Comparison of ENCODE assay signal across 18 cellular contexts in the genomic region with DNA sequence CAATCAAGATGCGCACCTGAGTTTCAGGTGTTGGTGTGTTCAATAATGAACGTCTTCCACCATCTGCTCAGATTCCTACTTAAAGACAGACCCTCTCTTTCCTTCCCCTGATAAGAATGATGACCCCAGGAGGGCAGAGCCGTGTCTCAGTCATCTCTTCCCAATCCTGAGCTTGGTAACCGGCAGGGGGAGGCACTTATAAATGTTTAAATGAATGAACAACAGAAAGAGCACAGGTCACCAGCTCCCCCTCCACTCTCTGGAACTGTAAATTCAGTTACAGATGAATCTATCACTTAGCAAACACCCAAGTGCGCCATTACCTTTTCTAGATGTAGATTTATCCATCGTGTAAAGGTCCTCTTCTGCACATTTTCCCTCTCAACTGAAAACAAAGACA.
"Had no signal": no experiment of that assay in that cellular context is flagged by ENCODE, and none has a peak within 500 bp of the region (broad histone marks: within the 10 kb centered on the region; RNA-seq: fewer than 3 reads in every experiment).

No MANE protein-coding gene starts in this region.

- H3K27me3 ChIP-seq: pancreas, stomach had no signal

- ATAC-seq: activated CD8-positive, alpha-beta T cell treated with anti-CD3 and anti-CD28 coated beads, Interleukin-2, amount 10 ng/mL, durations not matched to agents 7 days and 5 days; activated T-cell treated with anti-CD3 and anti-CD28 coated beads, Interleukin-2, amount 50 U/mL, for 72 hours; effector memory CD8-positive, alpha-beta T cell; left cardiac atrium; naive thymus-derived CD4-positive, alpha-beta T cell; pancreas had no signal

- H3K9me3 ChIP-seq: pancreas, stomach, thoracic aorta had no signal

- H3K36me3 ChIP-seq: pancreas, stomach, thoracic aorta had no signal

- H3K4me3 ChIP-seq: lung, pancreas, stomach, thoracic aorta had no signal

- H3K27ac ChIP-seq: pancreas, stomach, thoracic aorta had no signal

- DNase-seq: activated CD4-positive, alpha-beta T cell treated with anti-CD3 and anti-CD28 coated beads for 4 hours; activated CD8-positive, alpha-beta memory T cell treated with anti-CD3 and anti-CD28 coated beads, Interleukin-2, amount 50 U/mL, for 48 hours; activated CD8-positive, alpha-beta T cell treated with anti-CD3 and anti-CD28 coated beads, Interleukin-2, amount 10 ng/mL, durations not matched to agents 7 days and 5 days; activated gamma-delta T cell treated with Interleukin-2 at 50 U/mL for 16 hours; activated naive CD8-positive, alpha-beta T cell treated with anti-CD3 and anti-CD28 coated beads, Interleukin-2, amount 10 ng/mL, durations not matched to agents 7 days and 5 days; activated T-cell treated with anti-CD3 and anti-CD28 coated beads, Interleukin-2, amount 50 U/mL, for 72 hours; dermis blood vessel endothelial cell; effector memory CD8-positive, alpha-beta T cell; foreskin melanocyte; left cardiac atrium; naive thymus-derived CD4-positive, alpha-beta T cell; pancreas; stimulated activated CD4-positive, alpha-beta T cell treated with anti-CD3 and anti-CD28 coated beads, Interleukin-12 subunit alpha, Interleukin-12 subunit beta, amount 100 ng/mL, for 4 hours; stimulated activated CD4-positive, alpha-beta T cell treated with anti-CD3 and anti-CD28 coated beads, Interleukin-2, amount 100 ng/mL, for 24 hours; stomach; T-helper 2 cell had no signal
